In genomic region chr17:39927101-39927927, GRCh38 we compare ENCODE assay signal across 1 cellular context.
TF ChIP-seq lines count a peak whose summit lies in the region.

LRRC3C (plus strand) TSS chr17:39927732; CDS start chr17:39941524, 13,792 bp downstream.
A gene with protein sequence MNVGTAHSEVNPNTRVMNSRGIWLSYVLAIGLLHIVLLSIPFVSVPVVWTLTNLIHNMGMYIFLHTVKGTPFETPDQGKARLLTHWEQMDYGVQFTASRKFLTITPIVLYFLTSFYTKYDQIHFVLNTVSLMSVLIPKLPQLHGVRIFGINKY (minus strand): TSS chr17:39927601. CDS start chr17:39924203, 3,398 bp downstream.

TF ChIP-seq in HepG2, 621 proteins besides CTCF, POLR2A, EP300 and RAD21 (continued from another document and continues in another):
- TF ChIP-seq, protein P1, sequence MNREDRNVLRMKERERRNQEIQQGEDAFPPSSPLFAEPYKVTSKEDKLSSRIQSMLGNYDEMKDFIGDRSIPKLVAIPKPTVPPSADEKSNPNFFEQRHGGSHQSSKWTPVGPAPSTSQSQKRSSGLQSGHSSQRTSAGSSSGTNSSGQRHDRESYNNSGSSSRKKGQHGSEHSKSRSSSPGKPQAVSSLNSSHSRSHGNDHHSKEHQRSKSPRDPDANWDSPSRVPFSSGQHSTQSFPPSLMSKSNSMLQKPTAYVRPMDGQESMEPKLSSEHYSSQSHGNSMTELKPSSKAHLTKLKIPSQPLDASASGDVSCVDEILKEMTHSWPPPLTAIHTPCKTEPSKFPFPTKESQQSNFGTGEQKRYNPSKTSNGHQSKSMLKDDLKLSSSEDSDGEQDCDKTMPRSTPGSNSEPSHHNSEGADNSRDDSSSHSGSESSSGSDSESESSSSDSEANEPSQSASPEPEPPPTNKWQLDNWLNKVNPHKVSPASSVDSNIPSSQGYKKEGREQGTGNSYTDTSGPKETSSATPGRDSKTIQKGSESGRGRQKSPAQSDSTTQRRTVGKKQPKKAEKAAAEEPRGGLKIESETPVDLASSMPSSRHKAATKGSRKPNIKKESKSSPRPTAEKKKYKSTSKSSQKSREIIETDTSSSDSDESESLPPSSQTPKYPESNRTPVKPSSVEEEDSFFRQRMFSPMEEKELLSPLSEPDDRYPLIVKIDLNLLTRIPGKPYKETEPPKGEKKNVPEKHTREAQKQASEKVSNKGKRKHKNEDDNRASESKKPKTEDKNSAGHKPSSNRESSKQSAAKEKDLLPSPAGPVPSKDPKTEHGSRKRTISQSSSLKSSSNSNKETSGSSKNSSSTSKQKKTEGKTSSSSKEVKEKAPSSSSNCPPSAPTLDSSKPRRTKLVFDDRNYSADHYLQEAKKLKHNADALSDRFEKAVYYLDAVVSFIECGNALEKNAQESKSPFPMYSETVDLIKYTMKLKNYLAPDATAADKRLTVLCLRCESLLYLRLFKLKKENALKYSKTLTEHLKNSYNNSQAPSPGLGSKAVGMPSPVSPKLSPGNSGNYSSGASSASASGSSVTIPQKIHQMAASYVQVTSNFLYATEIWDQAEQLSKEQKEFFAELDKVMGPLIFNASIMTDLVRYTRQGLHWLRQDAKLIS (CRISPR knock-in tag; IDR thresholded peaks at IDR 0.05), result 0 out of 2 replicates have a peak, but pooled peaks have one; percentile 26
- peak; percentile 31; the same call in 1 of the 2 replicates for TF ChIP-seq ZNF275 (CRISPR knock-in tag; IDR thresholded peaks at IDR 0.05; ENCODE audit: borderline replicate concordance)
- TF ChIP-seq SETDB1 (CRISPR knock-in tag; IDR thresholded peaks at IDR 0.05; ENCODE audit: borderline replicate concordance), result no peak
- no peak for TF ChIP-seq ZNF432 (CRISPR knock-in tag; IDR thresholded peaks at IDR 0.05; ENCODE audit: borderline replicate concordance)
- TF ChIP-seq, protein P2, sequence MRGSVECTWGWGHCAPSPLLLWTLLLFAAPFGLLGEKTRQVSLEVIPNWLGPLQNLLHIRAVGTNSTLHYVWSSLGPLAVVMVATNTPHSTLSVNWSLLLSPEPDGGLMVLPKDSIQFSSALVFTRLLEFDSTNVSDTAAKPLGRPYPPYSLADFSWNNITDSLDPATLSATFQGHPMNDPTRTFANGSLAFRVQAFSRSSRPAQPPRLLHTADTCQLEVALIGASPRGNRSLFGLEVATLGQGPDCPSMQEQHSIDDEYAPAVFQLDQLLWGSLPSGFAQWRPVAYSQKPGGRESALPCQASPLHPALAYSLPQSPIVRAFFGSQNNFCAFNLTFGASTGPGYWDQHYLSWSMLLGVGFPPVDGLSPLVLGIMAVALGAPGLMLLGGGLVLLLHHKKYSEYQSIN (CRISPR knock-in tag; IDR thresholded peaks at IDR 0.05; ENCODE audit: borderline replicate concordance), result no peak
- peak; percentile 94 for TF ChIP-seq ZNF670 (CRISPR knock-in tag; IDR thresholded peaks at IDR 0.05; ENCODE audit: borderline replicate concordance)
- TF ChIP-seq ZNF264 (CRISPR knock-in tag; IDR thresholded peaks at IDR 0.05), result no peak; the same call in 1 of the 2 replicates
- TF ChIP-seq CREB1 (IDR thresholded peaks at IDR 0.05), result peak; percentile 99
- TF ChIP-seq CREB1 (CRISPR knock-in tag; IDR thresholded peaks at IDR 0.05), result peak; percentile 99
- TF ChIP-seq ZNF605 (CRISPR knock-in tag; IDR thresholded peaks at IDR 0.05), result no peak
- TF ChIP-seq ZMYM2 (CRISPR knock-in tag; IDR thresholded peaks at IDR 0.05), result no peak
- TF ChIP-seq FIP1L1 (IDR thresholded peaks at IDR 0.05; ENCODE audit: borderline replicate concordance, insufficient read depth, low read depth, low read length), result no peak
- TF ChIP-seq PREB (CRISPR knock-in tag; IDR thresholded peaks at IDR 0.05), result no peak; the same call in 1 of the 2 replicates
- no peak for TF ChIP-seq SRSF4 (IDR thresholded peaks at IDR 0.05; ENCODE audit: low read depth, low read length, poor library complexity, severe bottlenecking)
- peak; percentile 90 for TF ChIP-seq SRF (IDR thresholded peaks at IDR 0.05; ENCODE audit: low read depth, low read length)
- TF ChIP-seq, protein P3, sequence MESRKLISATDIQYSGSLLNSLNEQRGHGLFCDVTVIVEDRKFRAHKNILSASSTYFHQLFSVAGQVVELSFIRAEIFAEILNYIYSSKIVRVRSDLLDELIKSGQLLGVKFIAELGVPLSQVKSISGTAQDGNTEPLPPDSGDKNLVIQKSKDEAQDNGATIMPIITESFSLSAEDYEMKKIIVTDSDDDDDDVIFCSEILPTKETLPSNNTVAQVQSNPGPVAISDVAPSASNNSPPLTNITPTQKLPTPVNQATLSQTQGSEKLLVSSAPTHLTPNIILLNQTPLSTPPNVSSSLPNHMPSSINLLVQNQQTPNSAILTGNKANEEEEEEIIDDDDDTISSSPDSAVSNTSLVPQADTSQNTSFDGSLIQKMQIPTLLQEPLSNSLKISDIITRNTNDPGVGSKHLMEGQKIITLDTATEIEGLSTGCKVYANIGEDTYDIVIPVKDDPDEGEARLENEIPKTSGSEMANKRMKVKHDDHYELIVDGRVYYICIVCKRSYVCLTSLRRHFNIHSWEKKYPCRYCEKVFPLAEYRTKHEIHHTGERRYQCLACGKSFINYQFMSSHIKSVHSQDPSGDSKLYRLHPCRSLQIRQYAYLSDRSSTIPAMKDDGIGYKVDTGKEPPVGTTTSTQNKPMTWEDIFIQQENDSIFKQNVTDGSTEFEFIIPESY (CRISPR knock-in tag; IDR thresholded peaks at IDR 0.05), result peak; percentile 83
- TF ChIP-seq, protein P4, sequence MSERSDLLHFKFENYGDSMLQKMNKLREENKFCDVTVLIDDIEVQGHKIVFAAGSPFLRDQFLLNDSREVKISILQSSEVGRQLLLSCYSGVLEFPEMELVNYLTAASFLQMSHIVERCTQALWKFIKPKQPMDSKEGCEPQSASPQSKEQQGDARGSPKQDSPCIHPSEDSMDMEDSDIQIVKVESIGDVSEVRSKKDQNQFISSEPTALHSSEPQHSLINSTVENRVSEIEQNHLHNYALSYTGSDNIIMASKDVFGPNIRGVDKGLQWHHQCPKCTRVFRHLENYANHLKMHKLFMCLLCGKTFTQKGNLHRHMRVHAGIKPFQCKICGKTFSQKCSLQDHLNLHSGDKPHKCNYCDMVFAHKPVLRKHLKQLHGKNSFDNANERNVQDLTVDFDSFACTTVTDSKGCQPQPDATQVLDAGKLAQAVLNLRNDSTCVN (CRISPR knock-in tag; IDR thresholded peaks at IDR 0.05; ENCODE audit: borderline replicate concordance), result no peak
- TF ChIP-seq ZHX1 (CRISPR knock-in tag; IDR thresholded peaks at IDR 0.05; ENCODE audit: low read depth), result peak; percentile 73; the same call in 1 of the 2 replicates
- TF ChIP-seq TFE3 (CRISPR knock-in tag; IDR thresholded peaks at IDR 0.05), result peak; percentile 15; the same call in 1 of the 2 replicates
- 0 out of 2 replicates have a peak, but pooled peaks have one; percentile 68 for TF ChIP-seq MXD4 (CRISPR knock-in tag; IDR thresholded peaks at IDR 0.05)
- peak; percentile 100 for TF ChIP-seq CREM (IDR thresholded peaks at IDR 0.05)
- TF ChIP-seq CREM (CRISPR knock-in tag; IDR thresholded peaks at IDR 0.05), result peak; percentile 99
- TF ChIP-seq PRPF4 (IDR thresholded peaks at IDR 0.05; ENCODE audit: low read depth, low read length, poor library complexity, severe bottlenecking), result no peak
- TF ChIP-seq, protein P5, sequence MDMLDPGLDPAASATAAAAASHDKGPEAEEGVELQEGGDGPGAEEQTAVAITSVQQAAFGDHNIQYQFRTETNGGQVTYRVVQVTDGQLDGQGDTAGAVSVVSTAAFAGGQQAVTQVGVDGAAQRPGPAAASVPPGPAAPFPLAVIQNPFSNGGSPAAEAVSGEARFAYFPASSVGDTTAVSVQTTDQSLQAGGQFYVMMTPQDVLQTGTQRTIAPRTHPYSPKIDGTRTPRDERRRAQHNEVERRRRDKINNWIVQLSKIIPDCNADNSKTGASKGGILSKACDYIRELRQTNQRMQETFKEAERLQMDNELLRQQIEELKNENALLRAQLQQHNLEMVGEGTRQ (IDR thresholded peaks at IDR 0.05; ENCODE audit: low read depth, low read length), result no peak
- TF ChIP-seq, protein P5 (CRISPR knock-in tag; IDR thresholded peaks at IDR 0.05; ENCODE audit: borderline replicate concordance), result peak; percentile 31; the same call in 1 of the 2 replicates
- TF ChIP-seq, protein P6, sequence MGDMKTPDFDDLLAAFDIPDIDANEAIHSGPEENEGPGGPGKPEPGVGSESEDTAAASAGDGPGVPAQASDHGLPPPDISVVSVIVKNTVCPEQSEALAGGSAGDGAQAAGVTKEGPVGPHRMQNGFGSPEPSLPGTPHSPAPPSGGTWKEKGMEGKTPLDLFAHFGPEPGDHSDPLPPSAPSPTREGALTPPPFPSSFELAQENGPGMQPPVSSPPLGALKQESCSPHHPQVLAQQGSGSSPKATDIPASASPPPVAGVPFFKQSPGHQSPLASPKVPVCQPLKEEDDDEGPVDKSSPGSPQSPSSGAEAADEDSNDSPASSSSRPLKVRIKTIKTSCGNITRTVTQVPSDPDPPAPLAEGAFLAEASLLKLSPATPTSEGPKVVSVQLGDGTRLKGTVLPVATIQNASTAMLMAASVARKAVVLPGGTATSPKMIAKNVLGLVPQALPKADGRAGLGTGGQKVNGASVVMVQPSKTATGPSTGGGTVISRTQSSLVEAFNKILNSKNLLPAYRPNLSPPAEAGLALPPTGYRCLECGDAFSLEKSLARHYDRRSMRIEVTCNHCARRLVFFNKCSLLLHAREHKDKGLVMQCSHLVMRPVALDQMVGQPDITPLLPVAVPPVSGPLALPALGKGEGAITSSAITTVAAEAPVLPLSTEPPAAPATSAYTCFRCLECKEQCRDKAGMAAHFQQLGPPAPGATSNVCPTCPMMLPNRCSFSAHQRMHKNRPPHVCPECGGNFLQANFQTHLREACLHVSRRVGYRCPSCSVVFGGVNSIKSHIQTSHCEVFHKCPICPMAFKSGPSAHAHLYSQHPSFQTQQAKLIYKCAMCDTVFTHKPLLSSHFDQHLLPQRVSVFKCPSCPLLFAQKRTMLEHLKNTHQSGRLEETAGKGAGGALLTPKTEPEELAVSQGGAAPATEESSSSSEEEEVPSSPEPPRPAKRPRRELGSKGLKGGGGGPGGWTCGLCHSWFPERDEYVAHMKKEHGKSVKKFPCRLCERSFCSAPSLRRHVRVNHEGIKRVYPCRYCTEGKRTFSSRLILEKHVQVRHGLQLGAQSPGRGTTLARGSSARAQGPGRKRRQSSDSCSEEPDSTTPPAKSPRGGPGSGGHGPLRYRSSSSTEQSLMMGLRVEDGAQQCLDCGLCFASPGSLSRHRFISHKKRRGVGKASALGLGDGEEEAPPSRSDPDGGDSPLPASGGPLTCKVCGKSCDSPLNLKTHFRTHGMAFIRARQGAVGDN (CRISPR knock-in tag; IDR thresholded peaks at IDR 0.05), result peak; percentile 59
